Comparison of ENCODE assay signal across 20 cellular contexts in genomic region chr14:69519253-69519661, GRCh38. TPM values are rescaled to one million over a fixed set of nuclear protein-coding genes. Genes with fewer than 3 reads are reported as not detected.
DNase-seq lines count a peak whose midpoint lies in the region; ATAC-seq and FAIRE-seq lines count a peak whose summit lies in the region.
"Had no signal": no experiment of that assay in that cellular context is flagged by ENCODE, and none has a peak within 500 bp of the region (broad histone marks: within the 10 kb centered on the region; RNA-seq: fewer than 3 reads in every experiment).

No MANE protein-coding gene starts in this region.

- H4K8ac ChIP-seq in neuronal stem cell (ENCODE audit: low read depth, low read length), result no peak overlapping the region

- peak; percentile 90 for DNase-seq in DMS79 (lab: John Stamatoyannopoulos, UW)
- peak; percentile 29 for DNase-seq in M059J (ENCODE audit: low read depth)
- DNase-seq in foreskin melanocyte, result peak; percentile 21
- no peak for DNase-seq in neuronal stem cell (ENCODE audit: low spot score)
- no peak for DNase-seq in small intestine
- no peak for DNase-seq in stimulated activated CD4-positive, alpha-beta T cell treated with anti-CD3 and anti-CD28 coated beads, Interleukin-4, amount 100 ng/mL, for 4 hours
- DNase-seq: activated CD8-positive, alpha-beta memory T cell treated with anti-CD3 and anti-CD28 coated beads for 24 hours; COR-L47; foreskin fibroblast; MM.1S; NCI-H1694 treated with DMSO at 0.1 percent for 48 hours; NCI-H510A treated with DMSO at 0.1 percent for 48 hours; SIG-M5; stimulated activated CD4-positive, alpha-beta T cell treated with anti-CD3 and anti-CD28 coated beads, Interleukin-2, amount 100 ng/mL, for 48 hours; T-helper 2 cell had no signal

- H3K79me1 ChIP-seq in neuronal stem cell (ENCODE audit: low read depth, low read length), result no peaks in the 10 kb centered on the region

- H4K91ac ChIP-seq in neuronal stem cell (ENCODE audit: low read depth, low read length, poor library complexity), result no peak overlapping the region

- no peak overlapping the region for H3K4ac ChIP-seq in neuronal stem cell (ENCODE audit: low read length)

- FAIRE-seq in small intestine (lab: Jason Lieb, UNC), result no peak

- no peak overlapping the region for H2AFZ ChIP-seq in neuronal stem cell (ENCODE audit: low read length)
- H2AFZ ChIP-seq: parathyroid adenoma had no signal

- H2AK5ac ChIP-seq in neuronal stem cell (ENCODE audit: low read depth, low read length), result no peak overlapping the region

- no peak overlapping the region for H2BK5ac ChIP-seq in neuronal stem cell (ENCODE audit: low read length)

- peak overlapping the region; percentile 19 for H3K27ac ChIP-seq in neuronal stem cell (replicated peaks; ENCODE audit: low read length)
- no peak overlapping the region for H3K27ac ChIP-seq in small intestine (ENCODE audit: low read depth in 1 of 2, low read length in 1 of 2)
- H3K27ac ChIP-seq: parathyroid adenoma had no signal

- no peak overlapping the region for H3K18ac ChIP-seq in neuronal stem cell (ENCODE audit: low read length)

- H3K9me3 ChIP-seq in neuronal stem cell (replicated peaks in 1 of 2; ENCODE audit: control insufficient read depth in 2 of 2, insufficient read depth in 1 of 2, low read depth in 1 of 2, low read length in 2 of 2) (no peaks in the 10 kb centered on the region), small intestine (ENCODE audit: control insufficient read depth, low read depth) (no peaks in the 10 kb centered on the region)

- H3K36me3 ChIP-seq in neuronal stem cell (replicated peaks in 1 of 2; ENCODE audit: control insufficient read depth in 2 of 2, insufficient read depth in 2 of 2, low read length in 2 of 2) (no peaks in the 10 kb centered on the region), small intestine (ENCODE audit: control insufficient read depth in 2 of 2, insufficient read depth in 2 of 2, low read length in 2 of 2) (no peaks in the 10 kb centered on the region)

- WGBS in neuronal stem cell (ENCODE audit: extremely low coverage in 2 of 2, insufficient read length in 2 of 2, insufficient replicate concordance in 1 of 2), 2 donors, result no CpG with 5 or more reads among the region's 5 CpGs
- WGBS in small intestine, 3 donors, result 47 to 65% (median 57%) methylated on average over 5 of the region's 5 CpGs

- H3K14ac ChIP-seq in neuronal stem cell (ENCODE audit: low read length), result no peak overlapping the region

- no peak overlapping the region for H2BK15ac ChIP-seq in neuronal stem cell (ENCODE audit: low read length)

- no peak overlapping the region for H3K4me3 ChIP-seq in neuronal stem cell (ENCODE audit: low read length in 2 of 2)
- no peak overlapping the region for H3K4me3 ChIP-seq in small intestine (ENCODE audit: low read depth in 1 of 2, low read length in 2 of 2)

- ATAC-seq in HG02798 (IDR thresholded peaks at IDR 0.05; ENCODE audit: poor library complexity, unreplicated experiment) (no peak), GM21526 (IDR thresholded peaks at IDR 0.05; ENCODE audit: low FRiP score, unreplicated experiment) (no peak)

- H3K4me1 ChIP-seq in neuronal stem cell (ENCODE audit: control insufficient read depth in 2 of 2, insufficient read depth in 1 of 2, low read depth in 1 of 2, low read length in 2 of 2) (peaks cover 0 to 9% of the 10 kb centered on the region in 2 donors), small intestine (ENCODE audit: control insufficient read depth in 2 of 2, insufficient read depth in 1 of 2, low read depth in 1 of 2, low read length in 1 of 2) (no peaks in the 10 kb centered on the region)
- H3K4me1 ChIP-seq: parathyroid adenoma had no signal

- no peak overlapping the region for H3K4me2 ChIP-seq in neuronal stem cell (ENCODE audit: insufficient read depth, low read length, poor library complexity, severe bottlenecking)

- no peak overlapping the region for H3K23ac ChIP-seq in neuronal stem cell (ENCODE audit: low read depth, low read length, poor library complexity)

- H2BK120ac ChIP-seq in neuronal stem cell (ENCODE audit: low read depth, low read length), result no peak overlapping the region

- no peak overlapping the region for H3K9ac ChIP-seq in neuronal stem cell (ENCODE audit: low read depth, low read length, poor library complexity)
- H3K9ac ChIP-seq: parathyroid adenoma had no signal

- H2BK12ac ChIP-seq in neuronal stem cell (ENCODE audit: low read length), result no peak overlapping the region

- H3K27me3 ChIP-seq in neuronal stem cell (ENCODE audit: control insufficient read depth in 3 of 3, insufficient read depth in 3 of 3, low read depth in 1 of 3, low read length in 3 of 3) (peaks cover 0 to 24% (median 0%) of the 10 kb centered on the region in 3 experiments), small intestine (ENCODE audit: control insufficient read depth in 2 of 2, insufficient read depth in 2 of 2, low read length in 2 of 2) (no peaks in the 10 kb centered on the region)

RNA-seq across cellular contexts. Expression of gene PLEKHD1, which starts 34.7 kb away (rescaled TPM):
- not detected in 2 replicates for total RNA-seq in M059J (2014; rRNA removed; shearing (Covaris generic))
- 0.08 TPM for polyA plus RNA-seq in neuronal stem cell (2013, experiment 1 of 2)
- polyA plus RNA-seq in neuronal stem cell (2013, experiment 2 of 2), result 0.08 TPM
- polyA plus RNA-seq in small intestine, result under 1 TPM in 2 of 3 donors, not detected in 1; under 0.01 to 0.04 TPM

RNA-seq across cellular contexts. Expression of gene CCDC177, which starts 55.4 kb away (rescaled TPM):
- total RNA-seq in M059J (2014; rRNA removed; shearing (Covaris generic)), result not detected in 2 replicates
- 7.6 TPM for polyA plus RNA-seq in neuronal stem cell (2013, experiment 1 of 2)
- polyA plus RNA-seq in neuronal stem cell (2013, experiment 2 of 2), result 7.7 TPM
- polyA plus RNA-seq in small intestine, result under 1 TPM in 1 of 3 donors, not detected in 2; 0.03 TPM
- total RNA-seq: liver, skeletal muscle tissue had no signal

Comparison
In these comparisons a context has a peak if more than half of its experiments do, and no peak if none do; other contexts are left out.
1. DNase-seq: peak in DMS79 (single experiment), M059J (single experiment) and foreskin melanocyte (single experiment); none in neuronal stem cell (single experiment), small intestine (single experiment) and stimulated activated CD4-positive, alpha-beta T cell treated with anti-CD3 and anti-CD28 coated beads, Interleukin-4, amount 100 ng/mL, for 4 hours (0 of 2).